ENCODE assay signal across 22 cellular contexts in genomic region chr5:140674211-140674610, GRCh38. TPM values are rescaled to one million over a fixed set of nuclear protein-coding genes. Genes with fewer than 3 reads are reported as not detected.
DNase-seq lines count a peak whose midpoint lies in the region; ATAC-seq and TF ChIP-seq lines count a peak whose summit lies in the region.
"Had no signal": no experiment of that assay in that cellular context is flagged by ENCODE, and none has a peak within 500 bp of the region (broad histone marks: within the 10 kb centered on the region; RNA-seq: fewer than 3 reads in every experiment).

No MANE protein-coding gene starts in this region.

- DNase-seq in DMS 273 (lab: John Stamatoyannopoulos, UW; ENCODE audit: unreplicated experiment) (peak; percentile 23), DMS 273 treated with DMSO at 0.1 percent for 48 hours (lab: John Stamatoyannopoulos, UW) (no peak), Caco-2 (no peak), RWPE1 (ENCODE audit: low spot score) (no peak), foreskin keratinocyte (no peak), neuronal stem cell (ENCODE audit: low spot score) (no peak), RPMI8226 (no peak)
- DNase-seq: activated CD4-positive, CD25-positive, alpha-beta regulatory T cell treated with anti-CD3 and anti-CD28 coated beads, Interleukin-2, amount 50 U/mL, for 72 hours; activated T-cell treated with anti-CD3 and anti-CD28 coated beads, Interleukin-2, amount 50 U/mL, for 72 hours; AML-193; DMS79 treated with DMSO at 0.1 percent for 48 hours; Kasumi-1; NCI-H1694 treated with DMSO at 0.1 percent for 48 hours; NCI-H526 treated with DMSO at 0.1 percent for 48 hours; sigmoid colon; stimulated activated naive CD8-positive, alpha-beta T cell treated with anti-CD3 and anti-CD28 coated beads, Interleukin-15, amount 100 ng/mL, for 72 hours; thyroid gland had no signal

- no peak overlapping the region for H4K8ac ChIP-seq in neuronal stem cell (ENCODE audit: low read depth, low read length)

- H3K36me3 ChIP-seq in Caco-2 (ENCODE audit: control insufficient read depth, insufficient read depth, low read length): peaks cover 2% of the 10 kb centered on the region
- H3K36me3 ChIP-seq in neuronal stem cell (replicated peaks in 1 of 2; ENCODE audit: control insufficient read depth in 2 of 2, insufficient read depth in 2 of 2, low read length in 2 of 2): peaks cover 45 to 90% of the 10 kb centered on the region in 2 donors
- peaks cover 0 to 99% of the 10 kb centered on the region in 2 donors for H3K36me3 ChIP-seq in gastroesophageal sphincter

- no peaks in the 10 kb centered on the region for H3K79me1 ChIP-seq in neuronal stem cell (ENCODE audit: low read depth, low read length)

- CTCF ChIA-PET in Caco-2 (lab: Charles Lee): interaction anchor here (0.8 kb wide), 1 partner anchor 17 kb away, joined by 3 read pairs; the partner anchor contains the start of genes HARS1 and HARS2
- CTCF ChIA-PET in RWPE1 (lab: Yijun Ruan, JAX): no interaction called here

- H2BK15ac ChIP-seq in neuronal stem cell (ENCODE audit: low read length): no peak overlapping the region

- H3K27ac ChIP-seq in RWPE1: peak overlapping the region; percentile 18
- no peak overlapping the region for H3K27ac ChIP-seq in foreskin keratinocyte
- no peak overlapping the region for H3K27ac ChIP-seq in neuronal stem cell (replicated peaks; ENCODE audit: low read length)
- no peak overlapping the region for H3K27ac ChIP-seq in gastroesophageal sphincter
- H3K27ac ChIP-seq: 22Rv1, sigmoid colon, thyroid gland had no signal

- H2BK120ac ChIP-seq in neuronal stem cell (ENCODE audit: low read depth, low read length): no peak overlapping the region

- H3K23ac ChIP-seq in neuronal stem cell (ENCODE audit: low read depth, low read length, poor library complexity): no peak overlapping the region

- POLR2A ChIA-PET in Caco-2 (lab: Charles Lee) (no interaction called here), RWPE1 (lab: Yijun Ruan, JAX; ENCODE audit: low non-redundant PET) (no interaction called here)

- intact Hi-C loops in Caco-2 (cut with micrococcal nuclease; ENCODE audit: unreplicated experiment): no loop called here

- no peak overlapping the region for H2AK5ac ChIP-seq in neuronal stem cell (ENCODE audit: low read depth, low read length)

- H3K9me3 Mint-ChIP-seq in Caco-2 (ENCODE audit: unreplicated experiment): no peaks in the 10 kb centered on the region
- H3K9me3 Mint-ChIP-seq: activated T-cell treated with anti-CD3 and anti-CD28 coated beads, Interleukin-2, amount 50 U/mL, for 72 hours; H9; stimulated activated naive CD8-positive, alpha-beta T cell treated with anti-CD3 and anti-CD28 coated beads, Interleukin-15, amount 100 ng/mL, for 72 hours had no signal

- H2BK5ac ChIP-seq in neuronal stem cell (ENCODE audit: low read length): no peak overlapping the region

- TF ChIP-seq CTCF in Caco-2 (IDR thresholded peaks at IDR 0.05; ENCODE audit: insufficient read depth in 1 of 2, low read depth in 1 of 2, low read length in 1 of 2, severe bottlenecking in 1 of 2, unreplicated experiment in 1 of 2) (no peak), RWPE1 (conservative IDR thresholded peaks at IDR 0.05; ENCODE audit: low read depth) (no peak), foreskin keratinocyte (conservative IDR thresholded peaks at IDR 0.05) (peak; percentile 3), gastroesophageal sphincter (IDR thresholded peaks at IDR 0.05) (no peak)

- no CpG with 5 or more reads among the region's 2 CpGs for whole genome bisulfite sequencing in neuronal stem cell (ENCODE audit: extremely low coverage in 2 of 2, insufficient read length in 2 of 2, insufficient replicate concordance in 1 of 2), 2 donors
- 71% methylated on average over 1 of the region's 2 CpGs; no CpG with 5 or more reads in 1 of the 2 donors for WGBS in gastroesophageal sphincter (ENCODE audit: low coverage in 1 of 2), 2 donors

- no peaks in the 10 kb centered on the region for H3K4me1 ChIP-seq in Caco-2
- H3K4me1 ChIP-seq in foreskin keratinocyte: no peaks in the 10 kb centered on the region
- no peaks in the 10 kb centered on the region for H3K4me1 ChIP-seq in neuronal stem cell (ENCODE audit: control insufficient read depth in 2 of 2, insufficient read depth in 1 of 2, low read depth in 1 of 2, low read length in 2 of 2)
- H3K4me1 ChIP-seq in gastroesophageal sphincter: peaks cover 0 to 12% (median 0%) of the 10 kb centered on the region in 3 donors
- H3K4me1 ChIP-seq: thyroid gland had no signal

- H3K14ac ChIP-seq in neuronal stem cell (ENCODE audit: low read length): no peak overlapping the region

- H3K27me3 ChIP-seq in Caco-2 (replicated peaks; ENCODE audit: control insufficient read depth, insufficient read depth, low read length): no peaks in the 10 kb centered on the region
- no peaks in the 10 kb centered on the region for H3K27me3 ChIP-seq in foreskin keratinocyte
- no peaks in the 10 kb centered on the region for H3K27me3 ChIP-seq in neuronal stem cell (ENCODE audit: control insufficient read depth in 3 of 3, insufficient read depth in 3 of 3, low read depth in 1 of 3, low read length in 3 of 3)
- no peaks in the 10 kb centered on the region for H3K27me3 ChIP-seq in gastroesophageal sphincter
- H3K27me3 ChIP-seq: sigmoid colon, thyroid gland had no signal

- TSS peak; percentile 84 for BruUV-seq in Caco-2 (replicated peaks; lab: Mats Ljungman, UMichigan)

- no peak overlapping the region for H3K4me3 ChIP-seq in Caco-2 (ENCODE audit: low read depth, low read length)
- no peak overlapping the region for H3K4me3 ChIP-seq in neuronal stem cell (ENCODE audit: low read length in 2 of 2)
- no peak overlapping the region for H3K4me3 ChIP-seq in gastroesophageal sphincter
- H3K4me3 ChIP-seq: lung, sigmoid colon, thyroid gland had no signal

- H3K9me3 ChIP-seq in Caco-2 (no peaks in the 10 kb centered on the region), neuronal stem cell (replicated peaks in 1 of 2; ENCODE audit: control insufficient read depth in 2 of 2, insufficient read depth in 1 of 2, low read depth in 1 of 2, low read length in 2 of 2) (no peaks in the 10 kb centered on the region), gastroesophageal sphincter (no peaks in the 10 kb centered on the region)
- H3K9me3 ChIP-seq: sigmoid colon, thyroid gland had no signal

- no peak overlapping the region for H3K9ac ChIP-seq in neuronal stem cell (ENCODE audit: low read depth, low read length, poor library complexity)

- H3K4me2 ChIP-seq in neuronal stem cell (ENCODE audit: insufficient read depth, low read length, poor library complexity, severe bottlenecking): no peak overlapping the region

- peaks cover 54% of the 10 kb centered on the region for H3K36me3 Mint-ChIP-seq in Caco-2 (ENCODE audit: insufficient read depth, unreplicated experiment)

- no peak for TF ChIP-seq EP300 in gastroesophageal sphincter (IDR thresholded peaks at IDR 0.05)

- no peak overlapping the region for H2BK12ac ChIP-seq in neuronal stem cell (ENCODE audit: low read length)

- peak overlapping the region; percentile 18 for H3K27ac Mint-ChIP-seq in Caco-2 (ENCODE audit: unreplicated experiment)
- H3K27ac Mint-ChIP-seq: activated naive CD8-positive, alpha-beta T cell; activated T-cell treated with anti-CD3 and anti-CD28 coated beads, Interleukin-2, amount 50 U/mL, for 72 hours had no signal

- no peak overlapping the region for H2AFZ ChIP-seq in neuronal stem cell (ENCODE audit: low read length)

- no peak overlapping the region for H3K4ac ChIP-seq in neuronal stem cell (ENCODE audit: low read length)

- no peak for TF ChIP-seq POLR2A in gastroesophageal sphincter (IDR thresholded peaks at IDR 0.05)

- no peak overlapping the region for H3K18ac ChIP-seq in neuronal stem cell (ENCODE audit: low read length)

- H4K91ac ChIP-seq in neuronal stem cell (ENCODE audit: low read depth, low read length, poor library complexity): no peak overlapping the region

- no peaks in the 10 kb centered on the region for H3K4me1 Mint-ChIP-seq in Caco-2 (ENCODE audit: low read depth, unreplicated experiment)

- ATAC-seq in foreskin keratinocyte (no peak), gastroesophageal sphincter (no peak)
- ATAC-seq: activated T-cell treated with anti-CD3 and anti-CD28 coated beads, Interleukin-2, amount 50 U/mL, for 72 hours had no signal

- no peaks in the 10 kb centered on the region for H3K27me3 Mint-ChIP-seq in Caco-2 (ENCODE audit: insufficient read depth, unreplicated experiment)
- H3K27me3 Mint-ChIP-seq: activated naive CD8-positive, alpha-beta T cell; stimulated activated naive CD8-positive, alpha-beta T cell treated with anti-CD3 and anti-CD28 coated beads, Interleukin-15, amount 100 ng/mL, for 72 hours had no signal

- H3K4me3 Mint-ChIP-seq in Caco-2 (ENCODE audit: unreplicated experiment): no peak overlapping the region
- H3K4me3 Mint-ChIP-seq: activated naive CD8-positive, alpha-beta T cell; activated T-cell treated with anti-CD3 and anti-CD28 coated beads, Interleukin-2, amount 50 U/mL, for 72 hours; stimulated activated naive CD8-positive, alpha-beta T cell treated with anti-CD3 and anti-CD28 coated beads, Interleukin-15, amount 100 ng/mL, for 72 hours had no signal

RNA-seq across cellular contexts. Expression of gene DND1, which starts 0.8 kb away (rescaled TPM):
- total RNA-seq in Caco-2 (2022): 1.8 TPM in 2 replicates
- 0.35 and 0.44 TPM in 2 replicates for total RNA-seq in foreskin keratinocyte
- polyA plus RNA-seq in foreskin keratinocyte: 0.47 and 0.57 TPM in 2 replicates
- 0.82 TPM for polyA plus RNA-seq in neuronal stem cell (2013, experiment 1 of 2)
- 0.68 TPM for polyA plus RNA-seq in neuronal stem cell (2013, experiment 2 of 2)
- under 1 TPM in 3 of 4 donors, not detected in 1; 0.19 to 0.67 (median 0.62) TPM for total RNA-seq in gastroesophageal sphincter

RNA-seq across cellular contexts. Expression of gene WDR55, which starts 9.5 kb away (rescaled TPM):
- total RNA-seq in Caco-2 (2022): 38.8 and 40.2 TPM in 2 replicates
- 27.7 and 28.1 TPM in 2 replicates for total RNA-seq in foreskin keratinocyte
- polyA plus RNA-seq in foreskin keratinocyte: 17.4 and 17.5 TPM in 2 replicates
- polyA plus RNA-seq in neuronal stem cell (2013, experiment 1 of 2): 9.9 TPM
- polyA plus RNA-seq in neuronal stem cell (2013, experiment 2 of 2): 10.2 TPM
- total RNA-seq in gastroesophageal sphincter: 10 to 100 TPM; 15.6 to 25.1 (median 16.9) TPM

RNA-seq across cellular contexts. Expression of gene HARS1, which starts 17.0 kb away (rescaled TPM):
- 82.4 and 83.5 TPM in 2 replicates for total RNA-seq in Caco-2 (2022)
- total RNA-seq in foreskin keratinocyte: 89.8 and 91.4 TPM in 2 replicates
- 76.6 and 81.0 TPM in 2 replicates for polyA plus RNA-seq in foreskin keratinocyte
- 32.8 TPM for polyA plus RNA-seq in neuronal stem cell (2013, experiment 1 of 2)
- polyA plus RNA-seq in neuronal stem cell (2013, experiment 2 of 2): 32.2 TPM
- 10 to 100 TPM; 65.9 to 67.9 (median 67.1) TPM for total RNA-seq in gastroesophageal sphincter

RNA-seq across cellular contexts. Expression of gene HARS2, which starts 17.0 kb away (rescaled TPM):
- total RNA-seq in Caco-2 (2022): 36.5 and 38.6 TPM in 2 replicates
- 29.2 and 31.6 TPM in 2 replicates for total RNA-seq in foreskin keratinocyte
- polyA plus RNA-seq in foreskin keratinocyte: 19.1 and 19.5 TPM in 2 replicates
- polyA plus RNA-seq in neuronal stem cell (2013, experiment 1 of 2): 13.4 TPM
- polyA plus RNA-seq in neuronal stem cell (2013, experiment 2 of 2): 12.7 TPM
- 10 to 100 TPM; 16.0 to 41.6 (median 25.5) TPM for total RNA-seq in gastroesophageal sphincter

RNA-seq across cellular contexts. Expression of gene ZMAT2, which starts 26.0 kb away (rescaled TPM):
- total RNA-seq in Caco-2 (2022) (73.1 and 76.6 TPM in 2 replicates), foreskin keratinocyte (52.3 and 57.9 TPM in 2 replicates), gastroesophageal sphincter (10 to 100 TPM; 35.8 to 47.2 (median 45.0) TPM)
- 77.2 and 87.2 TPM in 2 replicates for polyA plus RNA-seq in foreskin keratinocyte
- polyA plus RNA-seq in neuronal stem cell (2013, experiment 1 of 2): 73.7 TPM
- 75.5 TPM for polyA plus RNA-seq in neuronal stem cell (2013, experiment 2 of 2)
